Comparison of ENCODE assay signal across 10 cellular contexts in the genomic region with DNA sequence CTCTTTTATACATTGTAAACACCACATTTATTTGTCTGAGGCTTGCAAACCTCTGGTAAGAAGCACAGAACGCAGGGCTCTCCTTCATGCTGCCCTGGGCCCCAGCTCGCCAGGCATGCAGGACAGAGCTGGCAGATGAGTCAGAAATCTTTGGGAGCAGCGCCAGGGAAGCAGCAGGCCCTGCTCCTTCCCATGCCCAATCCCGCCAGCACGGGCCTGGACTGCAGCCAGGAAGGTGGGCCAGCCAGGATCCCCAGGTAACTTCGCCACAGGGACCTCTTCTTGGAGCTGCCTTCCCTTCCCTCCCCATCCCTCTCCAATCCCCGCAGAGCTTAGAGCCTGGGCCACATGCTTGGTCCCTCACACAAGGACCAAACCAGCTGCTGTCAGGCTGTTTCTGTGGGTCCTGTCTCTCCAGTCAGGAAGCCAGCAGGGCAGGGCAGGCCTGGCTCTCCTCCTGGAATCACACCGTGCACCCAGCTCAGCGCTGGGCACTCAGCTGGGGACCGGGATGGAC. TPM values are rescaled to one million over a fixed set of nuclear protein-coding genes. Genes with fewer than 3 reads are reported as not detected.
DNase-seq lines count a peak whose midpoint lies in the region; ATAC-seq and TF ChIP-seq lines count a peak whose summit lies in the region.
"Had no signal": no experiment of that assay in that cellular context is flagged by ENCODE, and none has a peak within 500 bp of the region (broad histone marks: within the 10 kb centered on the region; RNA-seq: fewer than 3 reads in every experiment).

No MANE protein-coding gene starts in this region.

- ATAC-seq in RWPE2 (ENCODE audit: low read depth): peak; percentile 85
- no peak for ATAC-seq in GM21367 (IDR thresholded peaks at IDR 0.05; ENCODE audit: unreplicated experiment)

- H2AFZ ChIP-seq in fibroblast of lung (ENCODE audit: low read length): no peak overlapping the region

- H3K36me3 ChIP-seq in RWPE2 (ENCODE audit: low read depth) (no peaks in the 10 kb centered on the region), fibroblast of lung (ENCODE audit: control insufficient read depth, insufficient read depth, low read length) (peaks cover 3% of the 10 kb centered on the region)

- peak overlapping the region; percentile 95 for H3K27ac ChIP-seq in RWPE2 (ENCODE audit: poor library complexity, severe bottlenecking)
- H3K27ac ChIP-seq in fibroblast of lung (ENCODE audit: insufficient read depth, low read length): peak overlapping the region; percentile 93

- H3K4me1 ChIP-seq in RWPE2 (ENCODE audit: insufficient read depth, poor library complexity, severe bottlenecking) (peaks cover 49% of the 10 kb centered on the region), fibroblast of lung (ENCODE audit: control insufficient read depth, extremely low read depth, insufficient read depth, low read length) (peaks cover 50% of the 10 kb centered on the region)

- H4K20me1 ChIP-seq in fibroblast of lung (ENCODE audit: control insufficient read depth, extremely low read depth, insufficient read depth, low read length): no peaks in the 10 kb centered on the region

- peak overlapping the region; percentile 32 for H3K4me2 ChIP-seq in fibroblast of lung (ENCODE audit: extremely low read depth, insufficient read depth, low read length)

- H3K9ac ChIP-seq in fibroblast of lung (ENCODE audit: insufficient read depth, low read length): no peak overlapping the region

- no peaks in the 10 kb centered on the region for H3K79me2 ChIP-seq in fibroblast of lung (ENCODE audit: control insufficient read depth, insufficient read depth, low read length)

- no peak overlapping the region for H3K4me3 ChIP-seq in RWPE2 (ENCODE audit: severe bottlenecking)
- H3K4me3 ChIP-seq in fibroblast of lung (replicated peaks in 1 of 4; ENCODE audit: control extremely low read depth in 1 of 4, insufficient read depth in 1 of 4, low read depth in 3 of 4, low read length in 4 of 4): no peak overlapping the region

- H3K27me3 ChIP-seq in RWPE2 (ENCODE audit: insufficient read depth, poor library complexity, severe bottlenecking): no peaks in the 10 kb centered on the region
- H3K27me3 ChIP-seq in fibroblast of lung (ENCODE audit: control insufficient read depth, insufficient read depth, low read length): no peaks in the 10 kb centered on the region

- TF ChIP-seq CTCF in RWPE2 (IDR thresholded peaks at IDR 0.05; ENCODE audit: poor library complexity, severe bottlenecking): no peak
- TF ChIP-seq CTCF in fibroblast of lung (conservative IDR thresholded peaks at IDR 0.05 in 1 of 2, IDR thresholded peaks at IDR 0.05 in 1 of 2; ENCODE audit: low read depth in 1 of 2, low read length in 2 of 2): no peak

- H3K9me3 ChIP-seq in RWPE2 (ENCODE audit: severe bottlenecking) (no peaks in the 10 kb centered on the region), fibroblast of lung (ENCODE audit: control insufficient read depth, insufficient read depth, low read depth, low read length) (no peaks in the 10 kb centered on the region)

- peak; percentile 88 for DNase-seq in Daoy (ENCODE audit: low read depth)
- DNase-seq in RWPE2 (ENCODE audit: low spot score): peak; percentile 97
- DNase-seq in fibroblast of lung (ENCODE audit: low read depth in 2 of 2): peak; percentile 81
- DNase-seq in renal cortical epithelial cell (ENCODE audit: low read depth): peak; percentile 85
- DNase-seq in SIG-M5 (lab: John Stamatoyannopoulos, UW): no peak
- DNase-seq in globus pallidus (ENCODE audit: low spot score): no peak
- no peak for DNase-seq in ecto neural progenitor cell (ENCODE audit: low spot score)
- DNase-seq: central memory CD4-positive, alpha-beta T cell; NCI-H2029 treated with DMSO at 0.1 percent for 48 hours had no signal

RNA-seq across cellular contexts. Expression of gene STOML1, which starts 8.8 kb away (rescaled TPM):
- 14.1 and 19.9 TPM in 2 replicates for total RNA-seq in Daoy (2014; rRNA removed; shearing (Covaris generic))
- total RNA-seq in fibroblast of lung: 9.2 and 24.8 TPM in 2 replicates
- polyA plus RNA-seq in fibroblast of lung: 8.7 and 9.8 TPM in 2 replicates
- polyA plus RNA-seq in fibroblast of lung (2012): 17.9 and 21.1 TPM in 2 replicates
- polyA minus RNA-seq in fibroblast of lung (ENCODE audit: low replicate concordance): 23.9 and 42.9 TPM in 2 replicates
- total RNA-seq in renal cortical epithelial cell: 23.2 and 36.5 TPM in 2 replicates

RNA-seq across cellular contexts. Expression of gene PML, which starts 11.2 kb away (rescaled TPM):
- 42.0 and 46.5 TPM in 2 replicates for total RNA-seq in Daoy (2014; rRNA removed; shearing (Covaris generic))
- total RNA-seq in fibroblast of lung (16.4 and 34.0 TPM in 2 replicates), renal cortical epithelial cell (56.8 and 234 TPM in 2 replicates)
- 11.1 and 15.5 TPM in 2 replicates for polyA plus RNA-seq in fibroblast of lung
- 54.7 and 63.1 TPM in 2 replicates for polyA plus RNA-seq in fibroblast of lung (2012)
- 101 and 102 TPM in 2 replicates for polyA minus RNA-seq in fibroblast of lung (ENCODE audit: low replicate concordance)

RNA-seq across cellular contexts. Expression of gene LOXL1, which starts 57.0 kb away (rescaled TPM):
- 125 and 161 TPM in 2 replicates for total RNA-seq in Daoy (2014; rRNA removed; shearing (Covaris generic))
- total RNA-seq in fibroblast of lung (65.6 and 91.4 TPM in 2 replicates), renal cortical epithelial cell (62.8 and 70.7 TPM in 2 replicates)
- polyA plus RNA-seq in fibroblast of lung: 163 and 188 TPM in 2 replicates
- polyA plus RNA-seq in fibroblast of lung (2012): 252 and 290 TPM in 2 replicates
- polyA minus RNA-seq in fibroblast of lung (ENCODE audit: low replicate concordance): 596 and 875 TPM in 2 replicates

Comparison
In these comparisons a context has a peak if more than half of its experiments do, and no peak if none do; other contexts are left out.
1. DNase-seq: peak in Daoy (single experiment), RWPE2 (single experiment), fibroblast of lung (2 of 2) and renal cortical epithelial cell (single experiment); none in SIG-M5 (single experiment), globus pallidus (single experiment) and ecto neural progenitor cell (single experiment).